Comparison of ENCODE assay signal across 18 cellular contexts in genomic region chr12:9112076-9112853, GRCh38. TPM values are rescaled to one million over a fixed set of nuclear protein-coding genes. Genes with fewer than 3 reads are reported as not detected.
"Had no signal": no experiment of that assay in that cellular context is flagged by ENCODE, and none has a peak within 500 bp of the region (broad histone marks: within the 10 kb centered on the region; RNA-seq: fewer than 3 reads in every experiment).

No MANE protein-coding gene starts in this region.

- DNase-seq: activated CD4-positive, alpha-beta T cell treated with anti-CD3 and anti-CD28 coated beads, Interleukin-2, amount 50 U/mL, for 1 hour; activated CD4-positive, CD25-positive, alpha-beta regulatory T cell; activated naive CD8-positive, alpha-beta T cell treated with anti-CD3 and anti-CD28 coated beads for 36 hours; amygdala; body of pancreas; effector memory CD8-positive, alpha-beta T cell; hippocampal formation; midbrain; naive B cell; pancreas; small intestine; stimulated activated naive CD8-positive, alpha-beta T cell treated with anti-CD3 and anti-CD28 coated beads, Interleukin-15, amount 100 ng/mL, for 72 hours; SW 1271; tibial artery had no signal

- H3K36me3 ChIP-seq: pancreas had no signal

- ATAC-seq: body of pancreas; effector memory CD8-positive, alpha-beta T cell; pancreas; stimulated activated naive CD8-positive, alpha-beta T cell treated with anti-CD3 and anti-CD28 coated beads, Interleukin-15, amount 100 ng/mL, for 72 hours had no signal

- H3K9me3 ChIP-seq: body of pancreas, pancreas, tibial artery had no signal

- H3K27ac ChIP-seq: body of pancreas, pancreas, RWPE1 had no signal

- H3K27me3 ChIP-seq: body of pancreas, pancreas, tibial artery had no signal

- H3K4me1 ChIP-seq: body of pancreas, pancreas had no signal

- H3K4me3 ChIP-seq: body of pancreas had no signal

RNA-seq across cellular contexts. Expression of gene A2M, which starts 3.5 kb away (rescaled TPM):
- total RNA-seq: activated CD8-positive, alpha-beta memory T cell treated with anti-CD3 and anti-CD28 coated beads for 36 hours; activated naive CD8-positive, alpha-beta T cell treated with anti-CD3 and anti-CD28 coated beads for 36 hours; activated T-helper 1 cell treated with anti-CD3 and anti-CD28 coated beads, Interleukin-12 subunit alpha, Interleukin-12 subunit beta, Interleukin-2, Interleukin-4 antibody, amounts not matched to agents 30 ng/mL and 10 ng/mL and 1 ng/mL, durations not matched to agents 14 hours and 24 hours and 36 hours; T-helper 2 cell treated with Interferon-gamma antibody and Interleukin-4, amounts not matched to agents 100 ng/mL and 5 ng/mL, for 36 hours had no signal
